In genomic region chr2:189412330-189412953, GRCh38 we compare ENCODE assay signal across 9 cellular contexts. TPM values are rescaled to one million over a fixed set of nuclear protein-coding genes. Genes with fewer than 3 reads are reported as not detected.
DNase-seq lines count a peak whose midpoint lies in the region; ATAC-seq and TF ChIP-seq lines count a peak whose summit lies in the region.
"Had no signal": no experiment of that assay in that cellular context is flagged by ENCODE, and none has a peak within 500 bp of the region (broad histone marks: within the 10 kb centered on the region; RNA-seq: fewer than 3 reads in every experiment).

No MANE protein-coding gene starts in this region.

- CTCF ChIA-PET in IMR-90 (lab: Yijun Ruan, JAX), result interaction anchor here (0.7 to 1.5 kb wide), 6 partner anchors 32 to 1818 kb away, joined by 3 to 6 read pairs (median 3); no protein-coding TSS in a partner anchor

- peak overlapping the region; percentile 92 for H2BK20ac ChIP-seq in IMR-90 (ENCODE audit: low read depth, low read length)

- dilution Hi-C loops in IMR-90 (cut with HindIII; ENCODE audit: low sequenced_read_pairs, unreplicated experiment), result no loop called here

- H3K4me3 ChIP-seq in IMR-90 (ENCODE audit: insufficient read depth, low read depth, low read length), result no peak overlapping the region
- H3K4me3 ChIP-seq in SJSA1, result no peak overlapping the region
- H3K4me3 ChIP-seq: BLaER1 had no signal

- DNase-seq in DMS 273 (lab: John Stamatoyannopoulos, UW; ENCODE audit: unreplicated experiment), result peak; percentile 58
- no peak for DNase-seq in DMS 273 treated with DMSO at 0.1 percent for 48 hours (lab: John Stamatoyannopoulos, UW)
- peak; percentile 74 for DNase-seq in IMR-90
- DNase-seq in SJSA1 (ENCODE audit: low read depth in 1 of 2, low spot score in 2 of 2), result no peak
- peak; percentile 11 to 54 for DNase-seq in T47D (ENCODE audit: low read depth in 1 of 2, low spot score in 1 of 2)
- no peak for DNase-seq in left lobe of liver (ENCODE audit: low spot score)
- DNase-seq in stimulated activated CD4-positive, alpha-beta T cell treated with anti-CD3 and anti-CD28 coated beads, TNF-alpha, amount 100 ng/mL, for 24 hours (ENCODE audit: low read depth in 3 of 3), result peak; percentile 24 to 37 (median 31)

- no peaks in the 10 kb centered on the region for H3K9me1 ChIP-seq in IMR-90 (ENCODE audit: insufficient read depth, low read length)

- no peak overlapping the region for H4K91ac ChIP-seq in IMR-90 (ENCODE audit: insufficient read depth, low read depth, low read length)

- peak overlapping the region; percentile 90 for H2BK120ac ChIP-seq in IMR-90 (ENCODE audit: low read depth, low read length)

- H4K5ac ChIP-seq in IMR-90 (ENCODE audit: low read depth, low read length), result peak overlapping the region; percentile 88; the same call in 1 of the 2 replicates

- H2AK5ac ChIP-seq in IMR-90 (ENCODE audit: low read depth, low read length), result no peak overlapping the region

- H3K23ac ChIP-seq in IMR-90 (ENCODE audit: low read depth, low read length), result no peak overlapping the region; the same call in 1 of the 2 replicates

- peak overlapping the region; percentile 66 for H3K4me2 ChIP-seq in IMR-90 (ENCODE audit: low read depth, low read length)
- H3K4me2 ChIP-seq: BLaER1 had no signal

- H4K20me1 ChIP-seq in IMR-90 (ENCODE audit: insufficient read depth, low read length), result no peaks in the 10 kb centered on the region
- H4K20me1 ChIP-seq: BLaER1 had no signal

- 100% methylated on average over 1 of the region's 4 CpGs; no CpG with 5 or more reads in 1 of the 2 experiments for WGBS in IMR-90 (ENCODE audit: extremely low coverage in 2 of 2, insufficient read length in 1 of 2), 2 experiments

- in situ Hi-C loops in IMR-90 (cut with MboI; ENCODE audit: low sequenced_read_pairs), result loop anchor here (5.0 to 25.0 kb wide), 6 partner anchors 240 to 1908 kb away; no protein-coding TSS in a partner anchor
- in situ Hi-C loops in T47D (cut with HindIII; ENCODE audit: low pct_unique_long_range_greater_than_20kb, low sequenced_read_pairs), result no loop called here

- POLR2A ChIA-PET in IMR-90 (lab: Charles Lee; ENCODE audit: unreplicated experiment), result interaction anchor here (0.6 to 1.1 kb wide), 3 partner anchors 40 to 397 kb away, joined by 3 to 4 read pairs (median 3); no protein-coding TSS in a partner anchor

- H3K9ac ChIP-seq in IMR-90 (ENCODE audit: low read depth, low read length), result peak overlapping the region; percentile 63; the same call in 1 of the 2 replicates
- H3K9ac ChIP-seq: BLaER1 had no signal

- H3K9me3 ChIP-seq in IMR-90 (ENCODE audit: control insufficient read depth, insufficient read depth, low read length) (no peaks in the 10 kb centered on the region), SJSA1 (replicated peaks) (no peaks in the 10 kb centered on the region)
- H3K9me3 ChIP-seq: BLaER1 had no signal

- TF ChIP-seq RAD21 in IMR-90 (IDR thresholded peaks at IDR 0.05; ENCODE audit: low read length), result peak; percentile 88

- H3K27me3 ChIP-seq in IMR-90 (ENCODE audit: control insufficient read depth, insufficient read depth, low read length) (no peaks in the 10 kb centered on the region), SJSA1 (replicated peaks) (no peaks in the 10 kb centered on the region)
- H3K27me3 ChIP-seq: BLaER1 had no signal

- peak overlapping the region; percentile 69; the same call in 1 of the 2 replicates for H3K56ac ChIP-seq in IMR-90 (ENCODE audit: extremely low read depth, insufficient read depth, low read length)

- H3K4me1 ChIP-seq in IMR-90 (ENCODE audit: control insufficient read depth, insufficient read depth, low read length) (peaks cover 14% of the 10 kb centered on the region), SJSA1 (replicated peaks) (peaks cover 39% of the 10 kb centered on the region)
- H3K4me1 ChIP-seq: BLaER1 had no signal

- peak; percentile 80 for TF ChIP-seq CTCF in IMR-90 (conservative IDR thresholded peaks at IDR 0.05; ENCODE audit: low read depth, low read length)

- no peak overlapping the region; the same call in 1 of the 2 replicates for H3K4ac ChIP-seq in IMR-90 (ENCODE audit: low read depth, low read length)

- H2BK5ac ChIP-seq in IMR-90 (ENCODE audit: low read depth, low read length, poor library complexity, severe bottlenecking), result peak overlapping the region; percentile 97

- peak overlapping the region; percentile 61 to 68; a peak in 2 of 4 replicates for H4K8ac ChIP-seq in IMR-90 (ENCODE audit: low read depth in 2 of 2, low read length in 2 of 2)

- H3K18ac ChIP-seq in IMR-90 (ENCODE audit: low read depth, low read length), result peak overlapping the region; percentile 99

- H3K14ac ChIP-seq in IMR-90 (replicated peaks; ENCODE audit: low read depth, low read length), result 0 out of 2 replicates have a peak overlapping the region, but pooled peaks have one; percentile 23

- H3K79me1 ChIP-seq in IMR-90 (ENCODE audit: low read depth in 1 of 2, low read length in 2 of 2), result peaks cover 0 to 6% of the 10 kb centered on the region in 2 experiments; a peak in 1 of 4 replicates

- intact Hi-C loops in IMR-90 (cut with micrococcal nuclease), result loop anchor here (1.0 to 5.0 kb wide), 9 partner anchors 65 to 1912 kb away; partner anchors contain the start of gene COL5A2

- peak overlapping the region; percentile 81; the same call in 1 of the 2 replicates for H3K27ac ChIP-seq in IMR-90 (ENCODE audit: insufficient read depth, low read length)
- H3K27ac ChIP-seq in SJSA1, result peak overlapping the region; percentile 78
- H3K27ac ChIP-seq: BLaER1 had no signal

- TF ChIP-seq POLR2A in IMR-90 (IDR thresholded peaks at IDR 0.05; ENCODE audit: low read depth, low read length), result no peak

- ATAC-seq in GM21390 (IDR thresholded peaks at IDR 0.05; ENCODE audit: unreplicated experiment), result peak; percentile 75
- peak; percentile 70 for ATAC-seq in IMR-90 (ENCODE audit: low read depth)
- peak; percentile 85 for ATAC-seq in left lobe of liver

- no peaks in the 10 kb centered on the region for H3K36me3 ChIP-seq in IMR-90 (ENCODE audit: control insufficient read depth, insufficient read depth, low read length)
- no peaks in the 10 kb centered on the region for H3K36me3 ChIP-seq in SJSA1
- H3K36me3 ChIP-seq: BLaER1 had no signal

- BruUV-seq in IMR-90 (replicated peaks; lab: Mats Ljungman, UMichigan), result no TSS peak

- peak overlapping the region; percentile 75; the same call in 2 of the 3 replicates for H2BK15ac ChIP-seq in IMR-90 (ENCODE audit: low read depth, low read length)

- no peak overlapping the region for H2AK9ac ChIP-seq in IMR-90 (replicated peaks; ENCODE audit: low read depth, low read length, poor library complexity)

- no peak overlapping the region for H2AFZ ChIP-seq in IMR-90 (replicated peaks; ENCODE audit: low read length, poor library complexity)

TF ChIP-seq in IMR-90, 13 proteins besides CTCF, POLR2A, EP300 and RAD21:
- TF ChIP-seq SMC3 (IDR thresholded peaks at IDR 0.05; ENCODE audit: low read depth, low read length) (peak; percentile 86), MXI1 (IDR thresholded peaks at IDR 0.05; ENCODE audit: borderline replicate concordance, low read depth, low read length) (no peak), BHLHE40 (IDR thresholded peaks at IDR 0.05; ENCODE audit: low read depth, low read length) (no peak), CEBPB (IDR thresholded peaks at IDR 0.05; ENCODE audit: low read depth, low read length) (0 out of 2 replicates have a peak, but pooled peaks have one; percentile 27), USF2 (IDR thresholded peaks at IDR 0.05; ENCODE audit: low read depth, low read length) (no peak), RCOR1 (IDR thresholded peaks at IDR 0.05; ENCODE audit: insufficient replicate concordance, low read length) (no peak), FOS (IDR thresholded peaks at IDR 0.05; ENCODE audit: low read depth, low read length) (no peak), NFE2L2 (IDR thresholded peaks at IDR 0.05; ENCODE audit: low read depth, low read length) (no peak), ELK1 (IDR thresholded peaks at IDR 0.05; ENCODE audit: borderline replicate concordance, low read depth, low read length) (no peak), CHD1 (IDR thresholded peaks at IDR 0.05; ENCODE audit: low read depth, low read length) (no peak), MAZ (IDR thresholded peaks at IDR 0.05; ENCODE audit: borderline replicate concordance, low read depth, low read length) (no peak), RFX5 (IDR thresholded peaks at IDR 0.05; ENCODE audit: low read depth, low read length) (no peak), MAFK (IDR thresholded peaks at IDR 0.05; ENCODE audit: low read depth, low read length) (peak; percentile 37; the same call in 1 of the 2 replicates)
TF ChIP-seq in IMR-90: peak in this region for 3.

RNA-seq across cellular contexts. Expression of gene WDR75, which starts 28.8 kb away (rescaled TPM):
- total RNA-seq in IMR-90 (2012; rRNA removed) (52.2 and 56.9 TPM in 2 replicates), left lobe of liver (9.0 TPM)
- 17.6 and 21.7 TPM in 2 replicates for polyA plus RNA-seq in IMR-90 (2012; rRNA removed)
- 4.6 and 4.9 TPM in 2 replicates for polyA plus RNA-seq in IMR-90 (2012; cell fraction: cytosol; rRNA removed)
- 8.3 and 53.6 TPM in 2 replicates for polyA plus RNA-seq in IMR-90 (2012; cell fraction: nucleus; rRNA removed; ENCODE audit: low replicate concordance)
- total RNA-seq in SJSA1 (2014; rRNA removed; shearing (Covaris generic)), result 40.4 and 54.7 TPM in 2 replicates

Comparison
In these comparisons a context has a peak if more than half of its experiments do, and no peak if none do; other contexts are left out.
1. DNase-seq: peak in DMS 273 (single experiment), IMR-90 (single experiment), T47D (2 of 2) and stimulated activated CD4-positive, alpha-beta T cell treated with anti-CD3 and anti-CD28 coated beads, TNF-alpha, amount 100 ng/mL, for 24 hours (3 of 3); none in DMS 273 treated with DMSO at 0.1 percent for 48 hours (single experiment), SJSA1 (0 of 2) and left lobe of liver (single experiment).
2. Peak in every context shown above with its lines, with median percentiles within 50 percentile points of each other: ATAC-seq.